8 cellular contexts compared by ENCODE assay signal in the genomic region with DNA sequence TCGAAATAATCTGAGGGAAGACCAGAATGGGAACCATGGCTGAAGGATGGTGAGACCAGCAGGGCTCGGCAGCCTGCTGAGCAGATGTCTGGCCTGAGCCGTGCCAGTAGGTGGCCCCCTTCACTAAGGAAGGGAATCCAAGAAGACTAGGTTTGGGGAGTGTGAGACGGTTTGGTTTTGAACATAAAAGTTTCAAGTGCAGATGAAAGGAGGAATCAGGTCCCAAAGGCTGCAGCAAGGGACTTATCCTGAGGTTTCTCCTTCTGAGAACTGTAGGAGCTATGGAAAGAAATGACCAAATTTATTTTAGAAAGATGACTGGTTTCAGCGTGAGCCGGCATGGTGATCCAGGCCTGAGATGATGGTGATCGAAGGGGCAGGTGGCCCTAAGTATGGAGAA. TPM values are rescaled to one million over a fixed set of nuclear protein-coding genes. Genes with fewer than 3 reads are reported as not detected.
DNase-seq lines count a peak whose midpoint lies in the region; ATAC-seq and TF ChIP-seq lines count a peak whose summit lies in the region.

No MANE protein-coding gene starts in this region.

- no peaks in the 10 kb centered on the region for H3K9me3 ChIP-seq in OCI-LY1 (ENCODE audit: low read length)
- H3K9me3 ChIP-seq in neural cell (ENCODE audit: low read length), result no peaks in the 10 kb centered on the region
- H3K9me3 ChIP-seq in stomach smooth muscle (ENCODE audit: control insufficient read depth in 2 of 2, low read length in 2 of 2), result no peaks in the 10 kb centered on the region

- no peak overlapping the region for H3K27ac Mint-ChIP-seq in HFFc6

- H3K4me3 ChIP-seq in OCI-LY1 (ENCODE audit: low read depth, low read length, poor library complexity, severe bottlenecking) (no peak overlapping the region), neural cell (ENCODE audit: low read length) (no peak overlapping the region), stomach smooth muscle (ENCODE audit: low read length in 2 of 2) (no peak overlapping the region)

- no peak for TF ChIP-seq EP300 in neural cell (conservative IDR thresholded peaks at IDR 0.05; ENCODE audit: poor library complexity, severe bottlenecking)

- H3K36me3 ChIP-seq in OCI-LY1 (ENCODE audit: insufficient read depth, low read length) (no peaks in the 10 kb centered on the region), neural cell (ENCODE audit: insufficient read depth, low read length) (no peaks in the 10 kb centered on the region), stomach smooth muscle (ENCODE audit: control insufficient read depth in 2 of 2, insufficient read depth in 2 of 2, low read length in 2 of 2) (peaks cover 0 to 3% of the 10 kb centered on the region in 2 donors)

- H2AFZ ChIP-seq in OCI-LY1 (ENCODE audit: low read length) (no peak overlapping the region), neural cell (ENCODE audit: low read depth, low read length) (no peak overlapping the region)

- no peaks in the 10 kb centered on the region for H3K9me3 Mint-ChIP-seq in HFFc6

- H3K4me1 Mint-ChIP-seq in HFFc6 (ENCODE audit: low read depth), result peaks cover 26% of the 10 kb centered on the region

- H3K27ac ChIP-seq in OCI-LY1 (ENCODE audit: low read depth, low read length, poor library complexity, severe bottlenecking) (no peak overlapping the region), neural cell (ENCODE audit: low read length) (no peak overlapping the region), stomach smooth muscle (ENCODE audit: low read length) (no peak overlapping the region)

- TF ChIP-seq CTCF in HFFc6 (IDR thresholded peaks at IDR 0.05) (peak; percentile 90), OCI-LY1 (IDR thresholded peaks at IDR 0.05; ENCODE audit: low read length) (peak; percentile 84), neural cell (IDR thresholded peaks at IDR 0.05; ENCODE audit: poor library complexity, severe bottlenecking) (peak; percentile 91)

- no peak for ATAC-seq in GM18868 (IDR thresholded peaks at IDR 0.05; ENCODE audit: unreplicated experiment)

- DNase-seq in C1 segment of cervical spinal cord (lab: John Stamatoyannopoulos, UW), result peak in 9 of 14 donors; percentile 1 to 58 (median 14)
- DNase-seq in HFFc6, result peak; percentile 65
- DNase-seq in activated T-cell treated with anti-CD3 and anti-CD28 coated beads for 24 hours (ENCODE audit: low read depth), result peak; percentile 66
- DNase-seq in erythroblast (lab: John Stamatoyannopoulos, UW), result peak; percentile 78 to 83

- no peaks in the 10 kb centered on the region for H3F3A ChIP-seq in OCI-LY1 (ENCODE audit: insufficient read depth, low read length)
- H3F3A ChIP-seq in neural cell (ENCODE audit: insufficient read depth, low read length, poor library complexity, severe bottlenecking), result peaks cover 6% of the 10 kb centered on the region

- H3K4me3 Mint-ChIP-seq in HFFc6, result no peak overlapping the region

- peaks cover 3% of the 10 kb centered on the region for H3K27me3 Mint-ChIP-seq in HFFc6 (ENCODE audit: insufficient read depth)

- no peaks in the 10 kb centered on the region for H4K20me1 ChIP-seq in OCI-LY1 (ENCODE audit: insufficient read depth, low read length)
- H4K20me1 ChIP-seq in neural cell (ENCODE audit: insufficient read depth), result no peaks in the 10 kb centered on the region

- peaks cover 11% of the 10 kb centered on the region for H3K4me1 ChIP-seq in OCI-LY1 (ENCODE audit: insufficient read depth, low read length, severe bottlenecking)
- H3K4me1 ChIP-seq in stomach smooth muscle (ENCODE audit: control insufficient read depth, insufficient read depth, low read length), result peaks cover 22% of the 10 kb centered on the region

- TF ChIP-seq POLR2A in erythroblast (IDR thresholded peaks at IDR 0.05; ENCODE audit: low read length), result no peak

- H3K4me2 ChIP-seq in OCI-LY1 (ENCODE audit: low read length) (no peak overlapping the region), neural cell (ENCODE audit: low read length) (no peak overlapping the region)

- H3K9me2 ChIP-seq in OCI-LY1 (ENCODE audit: low read depth, low read length) (no peaks in the 10 kb centered on the region), neural cell (ENCODE audit: insufficient read depth, low read length) (no peaks in the 10 kb centered on the region)

- peak; percentile 93 for TF ChIP-seq RAD21 in neural cell (conservative IDR thresholded peaks at IDR 0.05)

- H3K27me3 ChIP-seq in OCI-LY1 (ENCODE audit: insufficient read depth, low read length) (no peaks in the 10 kb centered on the region), neural cell (ENCODE audit: insufficient read depth, low read depth, low read length) (no peaks in the 10 kb centered on the region), stomach smooth muscle (ENCODE audit: control insufficient read depth in 1 of 2, insufficient read depth in 2 of 2, low read length in 2 of 2) (no peaks in the 10 kb centered on the region)

- peaks cover under 1% of the 10 kb centered on the region for H3K79me2 ChIP-seq in OCI-LY1 (ENCODE audit: insufficient read depth, low read length)
- H3K79me2 ChIP-seq in neural cell (replicated peaks; ENCODE audit: insufficient read depth, low read length), result peaks cover 17% of the 10 kb centered on the region

- H3K9ac ChIP-seq in OCI-LY1 (ENCODE audit: low read length) (no peak overlapping the region), neural cell (ENCODE audit: low read length) (no peak overlapping the region), stomach smooth muscle (ENCODE audit: low read length in 2 of 2) (peak overlapping the region; percentile 21 to 35)

- peaks cover under 1% of the 10 kb centered on the region; the same call in 1 of the 2 replicates for H3K36me3 Mint-ChIP-seq in HFFc6 (ENCODE audit: low read depth)

TF ChIP-seq in neural cell, 6 proteins besides CTCF, POLR2A, EP300 and RAD21:
- peak; percentile 87 for TF ChIP-seq SMC3 (conservative IDR thresholded peaks at IDR 0.05; ENCODE audit: poor library complexity)
- TF ChIP-seq POLR2AphosphoS5 (IDR thresholded peaks at IDR 0.05), result no peak

RNA-seq across cellular contexts. Expression of gene OSER1, which starts 4.6 kb away (rescaled TPM):
- 10 to 100 TPM; 33.1 to 38.8 (median 36.2) TPM for total RNA-seq in HFFc6 (2021; fragmentation: NEBNext Ultra II Directional; extraction: Animal tissue kit (Norgen Biotek cat#: 25700))
- 43.9 and 51.0 TPM in 2 replicates for polyA plus RNA-seq in neural cell
- 52.6 and 63.6 TPM in 2 replicates for polyA minus RNA-seq in neural cell

RNA-seq across cellular contexts. Expression of gene JPH2, which starts 28.1 kb away (rescaled TPM):
- 10 to 100 TPM in 5 of 6 experiments, 1 to 10 TPM in 1; 9.7 to 14.4 (median 13.5) TPM for total RNA-seq in HFFc6 (2021; fragmentation: NEBNext Ultra II Directional; extraction: Animal tissue kit (Norgen Biotek cat#: 25700))
- not detected in 2 replicates for polyA plus RNA-seq in neural cell
- polyA minus RNA-seq in neural cell, result not detected in 2 replicates

RNA-seq across cellular contexts. Expression of gene GDAP1L1, which starts 32.0 kb away (rescaled TPM):
- not detected for total RNA-seq in HFFc6 (2021; fragmentation: NEBNext Ultra II Directional; extraction: Animal tissue kit (Norgen Biotek cat#: 25700))
- polyA plus RNA-seq in neural cell, result 216 and 243 TPM in 2 replicates
- polyA minus RNA-seq in neural cell, result 149 and 164 TPM in 2 replicates

Comparison
In these comparisons a context has a peak if more than half of its experiments do, and no peak if none do; other contexts are left out.
1. DNase-seq: peak in every context shown above with its lines; median percentile 80 in erythroblast; 66 in activated T-cell treated with anti-CD3 and anti-CD28 coated beads for 24 hours; 65 in HFFc6; 14 in C1 segment of cervical spinal cord.
2. H3K9ac ChIP-seq: peak in stomach smooth muscle (2 of 2); none in OCI-LY1 (single experiment) and neural cell (single experiment).
3. Peak in every context shown above with its lines, with median percentiles within 50 percentile points of each other: CTCF ChIP-seq.